In genomic region chr22:24291538-24292201, GRCh38 we compare ENCODE assay signal across 16 cellular contexts. TPM values are rescaled to one million over a fixed set of nuclear protein-coding genes. Genes with fewer than 3 reads are reported as not detected.
DNase-seq lines count a peak whose midpoint lies in the region; ATAC-seq and TF ChIP-seq lines count a peak whose summit lies in the region.
"Had no signal": no experiment of that assay in that cellular context is flagged by ENCODE, and none has a peak within 500 bp of the region (broad histone marks: within the 10 kb centered on the region; RNA-seq: fewer than 3 reads in every experiment).

No MANE protein-coding gene starts in this region.

- H3K9ac ChIP-seq in Karpas-422 (ENCODE audit: low read length), result no peak overlapping the region
- H3K9ac ChIP-seq: BLaER1 had no signal

- no peaks in the 10 kb centered on the region for H3K36me3 ChIP-seq in Karpas-422 (ENCODE audit: insufficient read depth, low read length)
- no peaks in the 10 kb centered on the region for H3K36me3 ChIP-seq in lower lobe of right lung
- no peaks in the 10 kb centered on the region for H3K36me3 ChIP-seq in thoracic aorta

- H3K4me3 ChIP-seq in Karpas-422 (ENCODE audit: low read length) (no peak overlapping the region), lower lobe of right lung (no peak overlapping the region), thoracic aorta (no peak overlapping the region)
- H3K4me3 ChIP-seq: BLaER1 had no signal

- ATAC-seq in activated B cell treated with CpG ODN at 0.5 μM for 24 hours (ENCODE audit: low read depth) (peak; percentile 49), lower lobe of right lung (no peak), thoracic aorta (ENCODE audit: insufficient number of reproducible peaks, low FRiP score, low read depth) (no peak), GM18907 (IDR thresholded peaks at IDR 0.05; ENCODE audit: unreplicated experiment) (no peak)
- ATAC-seq: HCT116 had no signal

- no peaks in the 10 kb centered on the region for H3K27me3 ChIP-seq in Karpas-422 (ENCODE audit: low read length)
- no peaks in the 10 kb centered on the region for H3K27me3 ChIP-seq in lower lobe of right lung (ENCODE audit: low read depth)
- no peaks in the 10 kb centered on the region for H3K27me3 ChIP-seq in thoracic aorta (replicated peaks; ENCODE audit: insufficient read depth)
- H3K27me3 ChIP-seq: BLaER1 had no signal

- H3K27ac ChIP-seq in Karpas-422 (ENCODE audit: low read length), result no peak overlapping the region
- H3K27ac ChIP-seq in lower lobe of right lung, result peak overlapping the region; percentile 43
- peak overlapping the region; percentile 80 to 86 for H3K27ac ChIP-seq in thoracic aorta
- H3K27ac ChIP-seq: BLaER1 had no signal

- TF ChIP-seq CTCF in activated B cell treated with CpG ODN at 0.5 μM for 24 hours (IDR thresholded peaks at IDR 0.05) (no peak), lower lobe of right lung (IDR thresholded peaks at IDR 0.05) (no peak), thoracic aorta (IDR thresholded peaks at IDR 0.05) (no peak)

- H3K9me2 ChIP-seq in Karpas-422 (replicated peaks; ENCODE audit: insufficient read depth, low read length), result no peaks in the 10 kb centered on the region

- H3K4me2 ChIP-seq in Karpas-422 (ENCODE audit: low read depth, low read length, poor library complexity, severe bottlenecking), result no peak overlapping the region
- H3K4me2 ChIP-seq: BLaER1 had no signal

- H3K4me1 ChIP-seq in Karpas-422 (ENCODE audit: low read length) (peaks cover 15% of the 10 kb centered on the region), lower lobe of right lung (peaks cover 40% of the 10 kb centered on the region), thoracic aorta (ENCODE audit: control insufficient read depth in 1 of 2, low read depth in 2 of 2) (peaks cover 26 to 62% of the 10 kb centered on the region in 2 donors)

- H3K4me3 Mint-ChIP-seq in activated B cell treated with CpG ODN at 0.5 μM for 24 hours, result no peak overlapping the region
- H3K4me3 Mint-ChIP-seq: activated naive CD8-positive, alpha-beta T cell had no signal

- DNase-seq in Karpas-422 (peak; percentile 40), activated B cell treated with CpG ODN at 0.5 μM for 24 hours (no peak), lower lobe of right lung (no peak), thoracic aorta (ENCODE audit: low spot score) (no peak), activated gamma-delta T cell treated with Interleukin-2 at 50 U/mL for 16 hours (no peak)
- DNase-seq in activated CD8-positive, alpha-beta memory T cell treated with anti-CD3 and anti-CD28 coated beads, Interleukin-2, amount 50 U/mL, for 4 hours, result no peak
- DNase-seq: activated T-cell treated with anti-CD3 and anti-CD28 coated beads, Interleukin-2, amount 50 U/mL, for 1 hour; kidney glomerular epithelial cell; NCI-H2029; NCI-H524 treated with DMSO at 0.1 percent for 48 hours had no signal

- H3K4me1 Mint-ChIP-seq in activated B cell treated with CpG ODN at 0.5 μM for 24 hours, result peaks cover 39% of the 10 kb centered on the region

- H2AFZ ChIP-seq in Karpas-422 (ENCODE audit: low read length), result no peak overlapping the region

- H3K27me3 Mint-ChIP-seq in activated B cell treated with CpG ODN at 0.5 μM for 24 hours, result no peaks in the 10 kb centered on the region
- H3K27me3 Mint-ChIP-seq: activated naive CD8-positive, alpha-beta T cell had no signal

- POLR2A ChIA-PET in activated B cell treated with CpG ODN at 0.5 μM for 24 hours (lab: Charles Lee), result no interaction called here

- CTCF ChIA-PET in activated B cell treated with CpG ODN at 0.5 μM for 24 hours (lab: Charles Lee), result no interaction called here

- H3K9me3 ChIP-seq in Karpas-422 (ENCODE audit: low read length) (no peaks in the 10 kb centered on the region), lower lobe of right lung (no peaks in the 10 kb centered on the region), thoracic aorta (no peaks in the 10 kb centered on the region)
- H3K9me3 ChIP-seq: BLaER1 had no signal

- intact Hi-C loops in activated B cell treated with CpG ODN at 0.5 μM for 24 hours (cut with micrococcal nuclease), result no loop called here
- intact Hi-C loops in lower lobe of right lung (cut with DNase I), result no loop called here

- H3K9me3 Mint-ChIP-seq in activated B cell treated with CpG ODN at 0.5 μM for 24 hours, result no peaks in the 10 kb centered on the region

- H3K79me2 ChIP-seq in Karpas-422 (ENCODE audit: low read length), result peaks cover 83% of the 10 kb centered on the region

- peak overlapping the region; percentile 61 for H3K27ac Mint-ChIP-seq in activated B cell treated with CpG ODN at 0.5 μM for 24 hours
- H3K27ac Mint-ChIP-seq: activated naive CD8-positive, alpha-beta T cell had no signal

- H4K20me1 ChIP-seq in Karpas-422 (ENCODE audit: insufficient read depth, low read depth, low read length), result no peaks in the 10 kb centered on the region

- H3K36me3 Mint-ChIP-seq in activated B cell treated with CpG ODN at 0.5 μM for 24 hours (ENCODE audit: low read depth), result peaks cover 10% of the 10 kb centered on the region
- H3K36me3 Mint-ChIP-seq: activated naive CD8-positive, alpha-beta T cell had no signal

RNA-seq across cellular contexts. Expression of gene SPECC1L, which starts 21.0 kb away (rescaled TPM):
- total RNA-seq in Karpas-422 (2014; rRNA removed; shearing (Covaris generic); ENCODE audit: low replicate concordance), result 33.7 and 35.1 TPM in 2 replicates
- 59.0 and 64.5 TPM in 2 replicates for total RNA-seq in activated B cell treated with CpG ODN at 0.5 μM for 24 hours
- total RNA-seq in lower lobe of right lung, result 69.9 TPM
- total RNA-seq in thoracic aorta, result 10 to 100 TPM; 49.4 to 50.0 TPM

RNA-seq across cellular contexts. Expression of gene GGT5, which starts 46.8 kb away (rescaled TPM):
- total RNA-seq in Karpas-422 (2014; rRNA removed; shearing (Covaris generic); ENCODE audit: low replicate concordance), result not detected in 2 replicates
- not detected in 2 replicates for total RNA-seq in activated B cell treated with CpG ODN at 0.5 μM for 24 hours
- total RNA-seq in lower lobe of right lung, result 29.4 TPM
- total RNA-seq in thoracic aorta, result 100 to 1,000 TPM in 1 of 2 donors, 10 to 100 TPM in 1; 81.3 to 175 TPM
- total RNA-seq: bronchial epithelial cell, M059J had no signal

Comparison
In these comparisons a context has a peak if more than half of its experiments do, and no peak if none do; other contexts are left out.
1. RNA of gene GGT5, which starts 46.8 kb away (total RNA-seq): 81.3 to 175 TPM in thoracic aorta and 29.4 TPM in lower lobe of right lung (single experiment); not detected in activated B cell treated with CpG ODN at 0.5 μM for 24 hours and not detected in Karpas-422; every median in the first group is over 10 times any median in the second.